ENCODE assay signal across 1 cellular context in genomic region chr1:110630770-110631663, GRCh38.
TF ChIP-seq lines count a peak whose summit lies in the region.

No MANE protein-coding gene starts in this region.

TF ChIP-seq in GM12878, 131 proteins besides CTCF, POLR2A, EP300 and RAD21 (continued from another document and continues in another):
- TF ChIP-seq SKIL (IDR thresholded peaks at IDR 0.05; ENCODE audit: low read depth, poor library complexity, severe bottlenecking) (no peak), IRF3 (IDR thresholded peaks at IDR 0.05) (no peak), ZBTB33 (IDR thresholded peaks at IDR 0.05) (no peak), SMC3 (IDR thresholded peaks at IDR 0.05; ENCODE audit: borderline replicate concordance, low read length) (peak; percentile 98), SPI1 (IDR thresholded peaks at IDR 0.05; ENCODE audit: borderline replicate concordance, insufficient read depth, low read depth, low read length) (peak; percentile 62), ASH2L (IDR thresholded peaks at IDR 0.05; ENCODE audit: borderline replicate concordance, low read depth) (no peak), STAT1 (conservative IDR thresholded peaks at IDR 0.05) (no peak), NR2F1 (conservative IDR thresholded peaks at IDR 0.05) (no peak), ZNF622 (IDR thresholded peaks at IDR 0.05) (no peak), GATAD2B (conservative IDR thresholded peaks at IDR 0.05; ENCODE audit: low read depth) (no peak), CHD1 (IDR thresholded peaks at IDR 0.05; ENCODE audit: low read depth, low read length) (no peak), CBX5 (IDR thresholded peaks at IDR 0.05; ENCODE audit: low read depth) (no peak), HDAC2 (IDR thresholded peaks at IDR 0.05) (no peak), MEF2B (IDR thresholded peaks at IDR 0.05; ENCODE audit: partially characterized antibody, poor library complexity, severe bottlenecking) (no peak), SMAD5 (IDR thresholded peaks at IDR 0.05; ENCODE audit: low read depth) (no peak), PML (IDR thresholded peaks at IDR 0.05; ENCODE audit: low read length) (no peak), DPF2 (IDR thresholded peaks at IDR 0.05) (no peak), E4F1 (IDR thresholded peaks at IDR 0.05; ENCODE audit: borderline replicate concordance, partially characterized antibody) (no peak), RELB (IDR thresholded peaks at IDR 0.05; ENCODE audit: low read depth) (no peak), PBX3 (IDR thresholded peaks at IDR 0.05; ENCODE audit: insufficient replicate concordance, low read depth, low read length) (no peak), CREM (IDR thresholded peaks at IDR 0.05; ENCODE audit: low read depth) (no peak), BACH1 (IDR thresholded peaks at IDR 0.05; ENCODE audit: borderline replicate concordance) (no peak), FOXK2 (IDR thresholded peaks at IDR 0.05) (no peak), BHLHE40 (IDR thresholded peaks at IDR 0.05; ENCODE audit: borderline replicate concordance in 1 of 2, low read depth in 2 of 2, low read length in 1 of 2) (peak; percentile 29 to 40; a peak in 1 of 4 replicates), NFYA (IDR thresholded peaks at IDR 0.05; ENCODE audit: borderline replicate concordance, low read depth, low read length) (no peak), SREBF1 (IDR thresholded peaks at IDR 0.05; ENCODE audit: low read length) (no peak), SIN3A (IDR thresholded peaks at IDR 0.05; ENCODE audit: low read depth, low read length) (no peak), RELA (IDR thresholded peaks at IDR 0.05; ENCODE audit: borderline replicate concordance, partially characterized antibody) (no peak), NR2C2 (IDR thresholded peaks at IDR 0.05; ENCODE audit: borderline replicate concordance, control insufficient read depth, insufficient read length, low read depth) (no peak), SRF (IDR thresholded peaks at IDR 0.05; ENCODE audit: low read depth in 2 of 2, low read length in 2 of 2) (no peak), NBN (IDR thresholded peaks at IDR 0.05) (0 out of 2 replicates have a peak, but pooled peaks have one; percentile 45), EED (IDR thresholded peaks at IDR 0.05; ENCODE audit: low read depth) (peak; percentile 72; the same call in 1 of the 2 replicates), FOXM1 (IDR thresholded peaks at IDR 0.05; ENCODE audit: low read depth, low read length) (peak; percentile 38; the same call in 1 of the 2 replicates), HDAC6 (IDR thresholded peaks at IDR 0.05; ENCODE audit: unreplicated experiment) (no peak), JUNB (IDR thresholded peaks at IDR 0.05) (no peak), SUZ12 (IDR thresholded peaks at IDR 0.05; ENCODE audit: unreplicated experiment) (no peak), MYC (IDR thresholded peaks at IDR 0.05; ENCODE audit: insufficient read depth, insufficient read length, insufficient replicate concordance, low read length, severe bottlenecking) (no peak)
- TF ChIP-seq, protein P1, sequence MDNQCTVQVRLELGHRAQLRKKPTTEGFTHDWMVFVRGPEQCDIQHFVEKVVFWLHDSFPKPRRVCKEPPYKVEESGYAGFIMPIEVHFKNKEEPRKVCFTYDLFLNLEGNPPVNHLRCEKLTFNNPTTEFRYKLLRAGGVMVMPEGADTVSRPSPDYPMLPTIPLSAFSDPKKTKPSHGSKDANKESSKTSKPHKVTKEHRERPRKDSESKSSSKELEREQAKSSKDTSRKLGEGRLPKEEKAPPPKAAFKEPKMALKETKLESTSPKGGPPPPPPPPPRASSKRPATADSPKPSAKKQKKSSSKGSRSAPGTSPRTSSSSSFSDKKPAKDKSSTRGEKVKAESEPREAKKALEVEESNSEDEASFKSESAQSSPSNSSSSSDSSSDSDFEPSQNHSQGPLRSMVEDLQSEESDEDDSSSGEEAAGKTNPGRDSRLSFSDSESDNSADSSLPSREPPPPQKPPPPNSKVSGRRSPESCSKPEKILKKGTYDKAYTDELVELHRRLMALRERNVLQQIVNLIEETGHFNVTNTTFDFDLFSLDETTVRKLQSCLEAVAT (IDR thresholded peaks at IDR 0.05), result no peak
- TF ChIP-seq, protein P2, sequence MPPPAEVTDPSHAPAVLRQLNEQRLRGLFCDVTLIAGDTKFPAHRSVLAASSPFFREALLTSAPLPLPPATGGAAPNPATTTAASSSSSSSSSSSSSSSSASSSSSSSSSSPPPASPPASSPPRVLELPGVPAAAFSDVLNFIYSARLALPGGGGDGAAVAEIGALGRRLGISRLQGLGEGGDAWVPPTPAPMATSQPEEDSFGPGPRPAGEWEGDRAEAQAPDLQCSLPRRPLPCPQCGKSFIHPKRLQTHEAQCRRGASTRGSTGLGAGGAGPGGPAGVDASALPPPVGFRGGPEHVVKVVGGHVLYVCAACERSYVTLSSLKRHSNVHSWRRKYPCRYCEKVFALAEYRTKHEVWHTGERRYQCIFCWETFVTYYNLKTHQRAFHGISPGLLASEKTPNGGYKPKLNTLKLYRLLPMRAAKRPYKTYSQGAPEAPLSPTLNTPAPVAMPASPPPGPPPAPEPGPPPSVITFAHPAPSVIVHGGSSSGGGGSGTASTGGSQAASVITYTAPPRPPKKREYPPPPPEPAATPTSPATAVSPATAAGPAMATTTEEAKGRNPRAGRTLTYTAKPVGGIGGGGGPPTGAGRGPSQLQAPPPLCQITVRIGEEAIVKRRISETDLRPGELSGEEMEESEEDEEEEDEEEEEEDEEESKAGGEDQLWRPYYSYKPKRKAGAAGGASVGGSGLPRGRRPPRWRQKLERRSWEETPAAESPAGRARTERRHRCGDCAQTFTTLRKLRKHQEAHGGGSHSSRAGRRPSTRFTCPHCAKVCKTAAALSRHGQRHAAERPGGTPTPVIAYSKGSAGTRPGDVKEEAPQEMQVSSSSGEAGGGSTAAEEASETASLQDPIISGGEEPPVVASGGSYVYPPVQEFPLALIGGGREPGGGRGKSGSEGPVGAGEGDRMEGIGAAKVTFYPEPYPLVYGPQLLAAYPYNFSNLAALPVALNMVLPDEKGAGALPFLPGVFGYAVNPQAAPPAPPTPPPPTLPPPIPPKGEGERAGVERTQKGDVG (CRISPR knock-in tag; IDR thresholded peaks at IDR 0.05), result no peak
- TF ChIP-seq, protein P3, sequence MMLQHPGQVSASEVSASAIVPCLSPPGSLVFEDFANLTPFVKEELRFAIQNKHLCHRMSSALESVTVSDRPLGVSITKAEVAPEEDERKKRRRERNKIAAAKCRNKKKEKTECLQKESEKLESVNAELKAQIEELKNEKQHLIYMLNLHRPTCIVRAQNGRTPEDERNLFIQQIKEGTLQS (IDR thresholded peaks at IDR 0.05; ENCODE audit: borderline replicate concordance, extremely low read depth, low read depth, low read length), result no peak
- TF ChIP-seq, protein P4, sequence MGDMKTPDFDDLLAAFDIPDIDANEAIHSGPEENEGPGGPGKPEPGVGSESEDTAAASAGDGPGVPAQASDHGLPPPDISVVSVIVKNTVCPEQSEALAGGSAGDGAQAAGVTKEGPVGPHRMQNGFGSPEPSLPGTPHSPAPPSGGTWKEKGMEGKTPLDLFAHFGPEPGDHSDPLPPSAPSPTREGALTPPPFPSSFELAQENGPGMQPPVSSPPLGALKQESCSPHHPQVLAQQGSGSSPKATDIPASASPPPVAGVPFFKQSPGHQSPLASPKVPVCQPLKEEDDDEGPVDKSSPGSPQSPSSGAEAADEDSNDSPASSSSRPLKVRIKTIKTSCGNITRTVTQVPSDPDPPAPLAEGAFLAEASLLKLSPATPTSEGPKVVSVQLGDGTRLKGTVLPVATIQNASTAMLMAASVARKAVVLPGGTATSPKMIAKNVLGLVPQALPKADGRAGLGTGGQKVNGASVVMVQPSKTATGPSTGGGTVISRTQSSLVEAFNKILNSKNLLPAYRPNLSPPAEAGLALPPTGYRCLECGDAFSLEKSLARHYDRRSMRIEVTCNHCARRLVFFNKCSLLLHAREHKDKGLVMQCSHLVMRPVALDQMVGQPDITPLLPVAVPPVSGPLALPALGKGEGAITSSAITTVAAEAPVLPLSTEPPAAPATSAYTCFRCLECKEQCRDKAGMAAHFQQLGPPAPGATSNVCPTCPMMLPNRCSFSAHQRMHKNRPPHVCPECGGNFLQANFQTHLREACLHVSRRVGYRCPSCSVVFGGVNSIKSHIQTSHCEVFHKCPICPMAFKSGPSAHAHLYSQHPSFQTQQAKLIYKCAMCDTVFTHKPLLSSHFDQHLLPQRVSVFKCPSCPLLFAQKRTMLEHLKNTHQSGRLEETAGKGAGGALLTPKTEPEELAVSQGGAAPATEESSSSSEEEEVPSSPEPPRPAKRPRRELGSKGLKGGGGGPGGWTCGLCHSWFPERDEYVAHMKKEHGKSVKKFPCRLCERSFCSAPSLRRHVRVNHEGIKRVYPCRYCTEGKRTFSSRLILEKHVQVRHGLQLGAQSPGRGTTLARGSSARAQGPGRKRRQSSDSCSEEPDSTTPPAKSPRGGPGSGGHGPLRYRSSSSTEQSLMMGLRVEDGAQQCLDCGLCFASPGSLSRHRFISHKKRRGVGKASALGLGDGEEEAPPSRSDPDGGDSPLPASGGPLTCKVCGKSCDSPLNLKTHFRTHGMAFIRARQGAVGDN (IDR thresholded peaks at IDR 0.05), result no peak
